ENCODE assay signal across 24 cellular contexts in the genomic region with DNA sequence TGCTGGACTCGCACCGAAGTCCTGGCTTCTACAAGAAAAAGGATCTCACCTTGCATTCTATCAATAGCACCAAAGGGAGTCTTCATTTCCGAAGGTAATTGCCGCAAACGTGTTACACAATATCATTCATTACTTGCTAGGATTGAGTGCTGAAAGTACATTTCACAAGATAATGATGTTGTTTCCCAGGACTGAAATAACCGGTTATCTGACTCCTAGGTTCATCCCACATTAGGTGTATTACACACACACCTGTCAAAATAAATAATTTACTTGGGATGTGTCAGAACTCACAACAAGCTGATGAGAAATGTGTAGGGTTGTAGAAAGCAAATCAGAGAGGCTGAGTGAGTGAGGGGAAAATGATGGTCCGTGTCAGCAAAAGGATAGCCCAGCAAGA.
"Had no signal": no experiment of that assay in that cellular context is flagged by ENCODE, and none has a peak within 500 bp of the region (broad histone marks: within the 10 kb centered on the region; RNA-seq: fewer than 3 reads in every experiment).

No MANE protein-coding gene starts in this region.

- H3K27ac Mint-ChIP-seq: activated CD4-positive, alpha-beta T cell treated with anti-CD3 and anti-CD28 coated beads, Interleukin-2, amount 10 ng/mL, durations not matched to agents 7 days and 5 days; activated CD8-positive, alpha-beta T cell treated with anti-CD3 and anti-CD28 coated beads, Interleukin-2, amount 10 ng/mL, durations not matched to agents 7 days and 5 days; activated naive CD4-positive, alpha-beta T cell treated with anti-CD3 and anti-CD28 coated beads, Interleukin-2, amount 50 U/mL, for 24 hours had no signal

- H3K4me3 Mint-ChIP-seq: activated CD4-positive, alpha-beta T cell treated with anti-CD3 and anti-CD28 coated beads, Interleukin-2, amount 10 ng/mL, durations not matched to agents 7 days and 5 days; activated CD8-positive, alpha-beta T cell treated with anti-CD3 and anti-CD28 coated beads, Interleukin-2, amount 10 ng/mL, durations not matched to agents 7 days and 5 days; activated naive CD4-positive, alpha-beta T cell treated with anti-CD3 and anti-CD28 coated beads, Interleukin-2, amount 50 U/mL, for 24 hours; brain; naive B cell; neural crest cell had no signal

- H3K4me1 ChIP-seq: lower lobe of right lung, testis had no signal

- H3K36me3 Mint-ChIP-seq: activated naive CD4-positive, alpha-beta T cell treated with anti-CD3 and anti-CD28 coated beads, Interleukin-2, amount 50 U/mL, for 24 hours had no signal

- H3K4me1 Mint-ChIP-seq: activated CD4-positive, alpha-beta T cell treated with anti-CD3 and anti-CD28 coated beads, Interleukin-2, amount 10 ng/mL, durations not matched to agents 7 days and 5 days; activated naive CD4-positive, alpha-beta T cell treated with anti-CD3 and anti-CD28 coated beads, Interleukin-2, amount 50 U/mL, for 24 hours; naive B cell; neural crest cell had no signal

- ATAC-seq: activated CD8-positive, alpha-beta T cell treated with anti-CD3 and anti-CD28 coated beads, Interleukin-2, amount 10 ng/mL, durations not matched to agents 7 days and 5 days; gastroesophageal sphincter; left lobe of liver; lower lobe of right lung had no signal

- H3K27me3 ChIP-seq: esophagus muscularis mucosa, gastroesophageal sphincter, sigmoid colon, testis had no signal

- H3K27ac ChIP-seq: esophagus muscularis mucosa, gastroesophageal sphincter, lower lobe of right lung, sigmoid colon, testis had no signal

- H3K9me3 Mint-ChIP-seq: activated CD4-positive, alpha-beta T cell treated with anti-CD3 and anti-CD28 coated beads, Interleukin-2, amount 10 ng/mL, durations not matched to agents 7 days and 5 days had no signal

- H3K4me3 ChIP-seq: esophagus muscularis mucosa, gastroesophageal sphincter, lower lobe of right lung, sigmoid colon, testis had no signal

- DNase-seq: activated CD4-positive, alpha-beta T cell treated with anti-CD3 and anti-CD28 coated beads, Interleukin-2, amount 10 ng/mL, durations not matched to agents 7 days and 5 days; activated CD4-positive, CD25-positive, alpha-beta regulatory T cell treated with anti-CD3 and anti-CD28 coated beads, Interleukin-2, amount 50 U/mL, for 72 hours; activated CD8-positive, alpha-beta T cell treated with anti-CD3 and anti-CD28 coated beads, Interleukin-2, amount 10 ng/mL, durations not matched to agents 7 days and 5 days; activated gamma-delta T cell treated with Interleukin-2 at 50 U/mL for 16 hours; anterior cingulate cortex; central memory CD4-positive, alpha-beta T cell; dermis blood vessel endothelial cell; effector memory CD4-positive, alpha-beta T cell; head of caudate nucleus; islet precursor cell; lower lobe of right lung; naive B cell; occipital lobe; posterior cingulate gyrus; sigmoid colon; stimulated activated CD4-positive, alpha-beta T cell treated with anti-CD3 and anti-CD28 coated beads, Interleukin-2, amount 100 ng/mL, for 48 hours; stimulated activated naive CD4-positive, alpha-beta T cell; testis had no signal

- H3K36me3 ChIP-seq: esophagus muscularis mucosa, gastroesophageal sphincter, lower lobe of right lung, sigmoid colon had no signal

- H3K9me3 ChIP-seq: esophagus muscularis mucosa, gastroesophageal sphincter, lower lobe of right lung, testis had no signal

- H3K27me3 Mint-ChIP-seq: activated CD4-positive, alpha-beta T cell treated with anti-CD3 and anti-CD28 coated beads, Interleukin-2, amount 10 ng/mL, durations not matched to agents 7 days and 5 days; activated naive CD4-positive, alpha-beta T cell treated with anti-CD3 and anti-CD28 coated beads, Interleukin-2, amount 50 U/mL, for 24 hours; brain had no signal
